In genomic region chr14:38079268-38079667, GRCh38 we compare ENCODE assay signal across 9 cellular contexts.
DNase-seq lines count a peak whose midpoint lies in the region; ATAC-seq, FAIRE-seq and TF ChIP-seq lines count a peak whose summit lies in the region.
"Had no signal": no experiment of that assay in that cellular context is flagged by ENCODE, and none has a peak within 500 bp of the region (broad histone marks: within the 10 kb centered on the region; RNA-seq: fewer than 3 reads in every experiment).

No MANE protein-coding gene starts in this region.

- intact Hi-C loops in vagina (cut with DNase I) = no loop called here

- H3K27me3 ChIP-seq in vagina = no peaks in the 10 kb centered on the region

- no peak overlapping the region for H3K4me3 ChIP-seq in vagina

- H3K36me3 ChIP-seq in vagina = no peaks in the 10 kb centered on the region

- no peak overlapping the region for H3K27ac ChIP-seq in vagina

- FAIRE-seq in GM19239 (lab: Jason Lieb, UNC) = peak; percentile 65

- no peaks in the 10 kb centered on the region for H3K9me3 ChIP-seq in vagina

- DNase-seq in AG20443 (ENCODE audit: low spot score) = peak; percentile 31
- DNase-seq in GM19239 (ENCODE audit: insufficient read length, low spot score) = no peak
- DNase-seq in fibroblast of gingiva (ENCODE audit: low read depth) = peak; percentile 9
- DNase-seq in islet precursor cell = no peak
- DNase-seq in NCI-H748 treated with DMSO at 0.1 percent for 48 hours (lab: John Stamatoyannopoulos, UW) = no peak
- no peak for DNase-seq in vagina (ENCODE audit: extremely low spot score in 2 of 2)
- no peak for DNase-seq in activated T-cell treated with anti-CD3 and anti-CD28 coated beads for 4 hours

- H3K4me1 ChIP-seq in vagina = peaks cover 13% of the 10 kb centered on the region

- no peak for TF ChIP-seq POLR2A in vagina (IDR thresholded peaks at IDR 0.05)

- ATAC-seq in HG03457 (IDR thresholded peaks at IDR 0.05; ENCODE audit: unreplicated experiment) = peak; percentile 85
- ATAC-seq: Panc1 had no signal

- no peak for TF ChIP-seq CTCF in vagina (IDR thresholded peaks at IDR 0.05)

Comparison
In these comparisons a context has a peak if more than half of its experiments do, and no peak if none do; other contexts are left out.
1. DNase-seq: peak in AG20443 (single experiment) and fibroblast of gingiva (single experiment); none in GM19239 (single experiment), islet precursor cell (single experiment), NCI-H748 treated with DMSO at 0.1 percent for 48 hours (single experiment), vagina (0 of 2) and activated T-cell treated with anti-CD3 and anti-CD28 coated beads for 4 hours (single experiment).